ENCODE assay signal across 13 cellular contexts in the genomic region with DNA sequence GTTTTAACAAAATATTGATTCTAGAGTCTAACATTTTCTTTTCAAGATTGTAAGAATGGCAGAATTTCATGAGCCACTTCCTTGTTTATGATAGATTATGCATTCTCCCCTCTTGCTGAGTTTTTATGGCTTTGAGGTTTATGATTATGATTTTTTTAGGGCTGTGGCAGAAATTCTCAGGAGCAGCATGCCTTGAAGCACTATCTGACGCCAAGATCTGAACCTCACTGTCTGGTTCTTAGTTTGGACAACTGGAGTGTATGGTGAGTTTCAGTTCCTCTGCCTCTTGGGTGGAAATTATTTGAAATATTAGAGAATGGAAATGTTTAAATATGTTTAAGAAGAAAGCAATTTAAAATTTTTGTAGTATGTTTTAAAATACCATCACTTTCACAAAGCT.
"Had no signal": no experiment of that assay in that cellular context is flagged by ENCODE, and none has a peak within 500 bp of the region (broad histone marks: within the 10 kb centered on the region; RNA-seq: fewer than 3 reads in every experiment).

No MANE protein-coding gene starts in this region.

- H3K4me1 Mint-ChIP-seq: WTC11 had no signal

- H3K4me1 ChIP-seq: adrenal gland, pancreas, sigmoid colon had no signal

- H3K27me3 ChIP-seq: adrenal gland, cardiac muscle cell, pancreas, sigmoid colon had no signal

- H3K4me3 ChIP-seq: adrenal gland, cardiac muscle cell, pancreas, sigmoid colon, thoracic aorta had no signal

- H3K27ac ChIP-seq: adrenal gland, cardiac muscle cell, pancreas, sigmoid colon had no signal

- ATAC-seq: activated T-helper 17 cell treated with anti-CD3 and anti-CD28 coated beads, Interleukin-2, amount 50 U/mL, for 72 hours; naive thymus-derived CD8-positive, alpha-beta T cell; pancreas; WTC11 had no signal

- DNase-seq: activated CD4-positive, alpha-beta T cell treated with anti-CD3 and anti-CD28 coated beads for 48 hours; activated CD8-positive, alpha-beta memory T cell treated with anti-CD3 and anti-CD28 coated beads, Interleukin-2, amount 50 U/mL, for 48 hours; activated naive CD4-positive, alpha-beta T cell treated with Interleukin-2 at 50 U/mL for 16 hours; adrenal gland; naive thymus-derived CD8-positive, alpha-beta T cell; pancreas; sigmoid colon; stimulated activated CD4-positive, alpha-beta T cell treated with anti-CD3 and anti-CD28 coated beads, Interleukin-1b, Interleukin-23, amount 100 ng/mL, for 48 hours had no signal

- H3K4me3 Mint-ChIP-seq: activated T-helper 17 cell treated with anti-CD3 and anti-CD28 coated beads, Interleukin-2, amount 50 U/mL, for 72 hours; naive thymus-derived CD8-positive, alpha-beta T cell; T-helper 1 cell treated with Interleukin-12 subunit alpha and Interleukin-12 subunit beta and Interleukin-4 antibody, amounts not matched to agents 30 μg/mL and 1 μg/mL, for 36 hours; WTC11 had no signal

- H3K27me3 Mint-ChIP-seq: activated T-helper 17 cell treated with anti-CD3 and anti-CD28 coated beads, Interleukin-2, amount 50 U/mL, for 72 hours; naive thymus-derived CD8-positive, alpha-beta T cell had no signal

- H3K27ac Mint-ChIP-seq: T-helper 1 cell treated with Interleukin-12 subunit alpha and Interleukin-12 subunit beta and Interleukin-4 antibody, amounts not matched to agents 30 μg/mL and 1 μg/mL, for 36 hours; WTC11 had no signal

- H3K9me3 ChIP-seq: adrenal gland, pancreas, sigmoid colon, thoracic aorta had no signal

- H3K9me3 Mint-ChIP-seq: activated T-helper 17 cell treated with anti-CD3 and anti-CD28 coated beads, Interleukin-2, amount 50 U/mL, for 72 hours; naive thymus-derived CD8-positive, alpha-beta T cell; T-helper 1 cell treated with Interleukin-12 subunit alpha and Interleukin-12 subunit beta and Interleukin-4 antibody, amounts not matched to agents 30 μg/mL and 1 μg/mL, for 36 hours; WTC11 had no signal
